ENCODE assay signal across 26 cellular contexts in the genomic region with DNA sequence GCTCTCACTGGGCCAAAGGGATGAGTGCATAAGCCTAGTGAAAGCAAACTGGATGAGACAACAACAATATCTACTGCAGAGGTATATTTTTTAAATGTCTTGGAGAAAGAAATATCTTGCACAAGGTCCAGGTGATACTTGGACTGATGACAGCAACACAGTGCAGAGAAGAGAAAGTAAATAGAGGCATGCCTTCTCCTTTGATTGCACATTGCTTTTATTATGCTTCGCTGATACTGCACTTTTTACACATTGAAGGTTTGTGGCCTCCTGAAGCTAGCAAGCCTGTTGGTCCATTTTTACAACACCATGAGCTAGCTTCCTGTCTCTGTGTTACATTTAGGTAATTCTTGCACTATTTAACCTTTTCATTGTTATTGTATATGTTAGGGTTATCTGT.
"Had no signal": no experiment of that assay in that cellular context is flagged by ENCODE, and none has a peak within 500 bp of the region (broad histone marks: within the 10 kb centered on the region; RNA-seq: fewer than 3 reads in every experiment).

No MANE protein-coding gene starts in this region.

- H3K4me2 ChIP-seq: smooth muscle cell had no signal

- H3K27me3 Mint-ChIP-seq: naive thymus-derived CD4-positive, alpha-beta T cell; natural killer cell treated with Interleukin-12 subunit alpha and Interleukin-12 subunit beta and Interleukin-15 and Interleukin-18, amount 100 ng/mL, for 72 hours; stimulated activated memory B cell treated with anti-CD40 and anti-IgM and Interleukin-4, amounts not matched to agents 10 μg/mL and 1 μg/mL and 100 μg/mL, for 72 hours; stimulated activated naive CD8-positive, alpha-beta T cell treated with anti-CD3 and anti-CD28 coated beads, Interleukin-15, amount 100 ng/mL, for 72 hours had no signal

- H2AFZ ChIP-seq: parathyroid adenoma had no signal

- H3K4me1 ChIP-seq: left ventricle myocardium inferior, parathyroid adenoma, psoas muscle, right atrium auricular region, right lobe of liver, tibial nerve, uterus had no signal

- H3K79me2 ChIP-seq: parathyroid adenoma had no signal

- H3K36me3 ChIP-seq: left ventricle myocardium inferior, right atrium auricular region, right lobe of liver, tibial nerve, uterus had no signal

- H3K36me3 Mint-ChIP-seq: immature natural killer cell; naive thymus-derived CD4-positive, alpha-beta T cell; stimulated activated memory B cell treated with anti-CD40 and anti-IgM and Interleukin-4, amounts not matched to agents 10 μg/mL and 1 μg/mL and 100 μg/mL, for 72 hours; type B pancreatic cell had no signal

- H3K27ac Mint-ChIP-seq: immature natural killer cell; mesothelial cell of epicardium; naive thymus-derived CD4-positive, alpha-beta T cell; natural killer cell treated with Interleukin-12 subunit alpha and Interleukin-12 subunit beta and Interleukin-15 and Interleukin-18, amount 100 ng/mL, for 72 hours; stimulated activated memory B cell treated with anti-CD40 and anti-IgM and Interleukin-4, amounts not matched to agents 10 μg/mL and 1 μg/mL and 100 μg/mL, for 72 hours; stimulated activated naive CD8-positive, alpha-beta T cell treated with anti-CD3 and anti-CD28 coated beads, Interleukin-15, amount 100 ng/mL, for 72 hours; type B pancreatic cell had no signal

- H3K27me3 ChIP-seq: right atrium auricular region, right lobe of liver, tibial nerve, uterus had no signal

- H3K9me3 ChIP-seq: psoas muscle, right lobe of liver, uterus had no signal

- H3K4me1 Mint-ChIP-seq: immature natural killer cell; naive thymus-derived CD4-positive, alpha-beta T cell; stimulated activated memory B cell treated with anti-CD40 and anti-IgM and Interleukin-4, amounts not matched to agents 10 μg/mL and 1 μg/mL and 100 μg/mL, for 72 hours; stimulated activated naive CD8-positive, alpha-beta T cell treated with anti-CD3 and anti-CD28 coated beads, Interleukin-15, amount 100 ng/mL, for 72 hours had no signal

- ATAC-seq: naive thymus-derived CD4-positive, alpha-beta T cell; natural killer cell treated with Interleukin-12 subunit alpha and Interleukin-12 subunit beta and Interleukin-15 and Interleukin-18, amount 100 ng/mL, for 72 hours; psoas muscle; right lobe of liver; stimulated activated memory B cell treated with anti-CD40 and anti-IgM and Interleukin-4, amounts not matched to agents 10 μg/mL and 1 μg/mL and 100 μg/mL, for 72 hours; stimulated activated naive CD8-positive, alpha-beta T cell treated with anti-CD3 and anti-CD28 coated beads, Interleukin-15, amount 100 ng/mL, for 72 hours had no signal

- DNase-seq: hypothalamus; immature natural killer cell; kidney; left ventricle myocardium inferior; naive thymus-derived CD4-positive, alpha-beta T cell; psoas muscle; right lobe of liver; stimulated activated CD4-positive, alpha-beta T cell treated with anti-CD3 and anti-CD28 coated beads, Interleukin-1b, Interleukin-23, amount 100 ng/mL, for 48 hours; stimulated activated CD4-positive, alpha-beta T cell treated with anti-CD3 and anti-CD28 coated beads, Interleukin-2, amount 100 ng/mL, for 48 hours; stimulated activated CD4-positive, alpha-beta T cell treated with anti-CD3 and anti-CD28 coated beads, Interleukin-4, amount 100 ng/mL, for 4 hours; stimulated activated CD8-positive, alpha-beta memory T cell treated with anti-CD3 and anti-CD28 coated beads, Interleukin-4, amount 100 ng/mL, for 48 hours; stimulated activated naive CD4-positive, alpha-beta T cell treated with Interleukin-2 at 50 U/mL for 16 hours; stimulated activated naive CD8-positive, alpha-beta T cell treated with anti-CD3 and anti-CD28 coated beads, Interleukin-15, amount 100 ng/mL, for 72 hours; substantia nigra; uterus had no signal

- H3K9ac ChIP-seq: parathyroid adenoma had no signal

- FAIRE-seq: islet of Langerhans, kidney had no signal

- H3K4me3 Mint-ChIP-seq: immature natural killer cell; mesothelial cell of epicardium; naive thymus-derived CD4-positive, alpha-beta T cell; natural killer cell treated with Interleukin-12 subunit alpha and Interleukin-12 subunit beta and Interleukin-15 and Interleukin-18, amount 100 ng/mL, for 72 hours; neural crest cell; stimulated activated memory B cell treated with anti-CD40 and anti-IgM and Interleukin-4, amounts not matched to agents 10 μg/mL and 1 μg/mL and 100 μg/mL, for 72 hours; stimulated activated naive CD8-positive, alpha-beta T cell treated with anti-CD3 and anti-CD28 coated beads, Interleukin-15, amount 100 ng/mL, for 72 hours; type B pancreatic cell had no signal

- H3K4me3 ChIP-seq: left ventricle myocardium inferior, lung, psoas muscle, right atrium auricular region, right lobe of liver, smooth muscle cell, tibial nerve, uterus had no signal

- H3K27ac ChIP-seq: left ventricle myocardium inferior, parathyroid adenoma, psoas muscle, right atrium auricular region, right lobe of liver, tibial nerve, uterus had no signal
